Comparison of ENCODE assay signal across 9 cellular contexts in the genomic region with DNA sequence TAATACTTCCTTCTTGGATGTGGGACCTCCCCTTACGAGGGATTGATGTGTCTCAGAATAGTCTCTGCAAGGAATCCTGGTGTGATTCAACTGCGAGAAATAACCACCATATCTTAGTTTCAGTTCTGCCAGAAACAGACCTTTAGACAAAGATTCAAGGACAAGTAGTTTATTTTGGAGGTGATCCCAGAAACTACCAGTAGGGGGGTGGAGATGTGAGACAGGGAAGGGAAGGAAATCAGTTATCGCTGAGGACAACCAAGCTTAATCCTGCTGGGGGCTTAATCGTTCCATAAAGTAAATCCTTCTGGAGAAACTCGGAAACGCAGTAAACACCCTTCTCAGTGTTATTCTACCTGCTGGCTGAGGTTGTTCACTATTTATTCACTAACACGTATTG. TPM values are rescaled to one million over a fixed set of nuclear protein-coding genes. Genes with fewer than 3 reads are reported as not detected.
DNase-seq lines count a peak whose midpoint lies in the region; ATAC-seq and TF ChIP-seq lines count a peak whose summit lies in the region.
"Had no signal": no experiment of that assay in that cellular context is flagged by ENCODE, and none has a peak within 500 bp of the region (broad histone marks: within the 10 kb centered on the region; RNA-seq: fewer than 3 reads in every experiment).

No MANE protein-coding gene starts in this region.

- H3K9me3 ChIP-seq in liver (ENCODE audit: control insufficient read depth in 4 of 4, low read length in 3 of 4), result peaks cover 0 to 2% (median 1%) of the 10 kb centered on the region in 4 donors

- TF ChIP-seq CTCF in C4-2B (conservative IDR thresholded peaks at IDR 0.05) (peak; percentile 61), liver (IDR thresholded peaks at IDR 0.05; ENCODE audit: low read depth, low read length, missing input control) (peak; percentile 12)

- peaks cover 0 to 8% (median 5%) of the 10 kb centered on the region in 4 donors for H3K4me1 ChIP-seq in liver (ENCODE audit: control insufficient read depth in 4 of 4, insufficient read depth in 4 of 4, low read length in 3 of 4)

- peak in 1 of 2 donors; percentile 8 for TF ChIP-seq RAD21 in liver (IDR thresholded peaks at IDR 0.05)

- H3K27ac ChIP-seq in C4-2B (no peak overlapping the region), liver (ENCODE audit: low read depth in 1 of 2, low read length in 2 of 2) (no peak overlapping the region)

- H3K36me3 ChIP-seq in liver (ENCODE audit: control insufficient read depth in 4 of 4, insufficient read depth in 3 of 4, low read depth in 1 of 4, low read length in 3 of 4), result no peaks in the 10 kb centered on the region

- ATAC-seq in GM19035 (IDR thresholded peaks at IDR 0.05; ENCODE audit: unreplicated experiment), result no peak
- no peak for ATAC-seq in GM18511 (IDR thresholded peaks at IDR 0.05; ENCODE audit: unreplicated experiment)
- no peak for ATAC-seq in HG03045 (IDR thresholded peaks at IDR 0.05; ENCODE audit: unreplicated experiment)

- H3K27me3 ChIP-seq in liver (ENCODE audit: control insufficient read depth in 4 of 4, insufficient read depth in 4 of 4, low read length in 3 of 4), result no peaks in the 10 kb centered on the region

- 36% methylated on average over 7 of the region's 7 CpGs for WGBS in liver

- no peak overlapping the region for H3K4me3 ChIP-seq in liver (ENCODE audit: low read depth in 1 of 3, low read length in 3 of 3)

- H3K9ac ChIP-seq in liver (ENCODE audit: low read depth in 1 of 2, low read length in 2 of 2), result no peak overlapping the region

- peak; percentile 71 for DNase-seq in HT1080 (ENCODE audit: low read depth)
- peak; percentile 42 for DNase-seq in astrocyte of the hippocampus (ENCODE audit: low read depth, low spot score)
- DNase-seq in AML-193 (lab: John Stamatoyannopoulos, UW), result no peak
- DNase-seq: activated CD4-positive, alpha-beta T cell treated with anti-CD3 and anti-CD28 coated beads for 4 hours had no signal

TF ChIP-seq in liver, 16 proteins besides CTCF, POLR2A, EP300 and RAD21:
- TF ChIP-seq YY1 (IDR thresholded peaks at IDR 0.05) (no peak), RXRA (IDR thresholded peaks at IDR 0.05) (no peak), FOXA1 (IDR thresholded peaks at IDR 0.05) (no peak), JUND (IDR thresholded peaks at IDR 0.05) (no peak), FOXA2 (IDR thresholded peaks at IDR 0.05) (no peak), HNF4A (conservative IDR thresholded peaks at IDR 0.05) (no peak), GABPA (IDR thresholded peaks at IDR 0.05 in 1 of 2, conservative IDR thresholded peaks at IDR 0.05 in 1 of 2) (no peak), NR2F2 (IDR thresholded peaks at IDR 0.05) (no peak), TAF1 (conservative IDR thresholded peaks at IDR 0.05) (no peak), SP1 (IDR thresholded peaks at IDR 0.05) (no peak), EGR1 (IDR thresholded peaks at IDR 0.05; ENCODE audit: low read depth in 2 of 2) (no peak), HNF4G (IDR thresholded peaks at IDR 0.05) (no peak)
- TF ChIP-seq, protein P1, sequence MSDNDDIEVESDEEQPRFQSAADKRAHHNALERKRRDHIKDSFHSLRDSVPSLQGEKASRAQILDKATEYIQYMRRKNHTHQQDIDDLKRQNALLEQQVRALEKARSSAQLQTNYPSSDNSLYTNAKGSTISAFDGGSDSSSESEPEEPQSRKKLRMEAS (IDR thresholded peaks at IDR 0.05), result no peak
- TF ChIP-seq, protein P2, sequence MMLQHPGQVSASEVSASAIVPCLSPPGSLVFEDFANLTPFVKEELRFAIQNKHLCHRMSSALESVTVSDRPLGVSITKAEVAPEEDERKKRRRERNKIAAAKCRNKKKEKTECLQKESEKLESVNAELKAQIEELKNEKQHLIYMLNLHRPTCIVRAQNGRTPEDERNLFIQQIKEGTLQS (IDR thresholded peaks at IDR 0.05), result no peak
- TF ChIP-seq, protein P3, sequence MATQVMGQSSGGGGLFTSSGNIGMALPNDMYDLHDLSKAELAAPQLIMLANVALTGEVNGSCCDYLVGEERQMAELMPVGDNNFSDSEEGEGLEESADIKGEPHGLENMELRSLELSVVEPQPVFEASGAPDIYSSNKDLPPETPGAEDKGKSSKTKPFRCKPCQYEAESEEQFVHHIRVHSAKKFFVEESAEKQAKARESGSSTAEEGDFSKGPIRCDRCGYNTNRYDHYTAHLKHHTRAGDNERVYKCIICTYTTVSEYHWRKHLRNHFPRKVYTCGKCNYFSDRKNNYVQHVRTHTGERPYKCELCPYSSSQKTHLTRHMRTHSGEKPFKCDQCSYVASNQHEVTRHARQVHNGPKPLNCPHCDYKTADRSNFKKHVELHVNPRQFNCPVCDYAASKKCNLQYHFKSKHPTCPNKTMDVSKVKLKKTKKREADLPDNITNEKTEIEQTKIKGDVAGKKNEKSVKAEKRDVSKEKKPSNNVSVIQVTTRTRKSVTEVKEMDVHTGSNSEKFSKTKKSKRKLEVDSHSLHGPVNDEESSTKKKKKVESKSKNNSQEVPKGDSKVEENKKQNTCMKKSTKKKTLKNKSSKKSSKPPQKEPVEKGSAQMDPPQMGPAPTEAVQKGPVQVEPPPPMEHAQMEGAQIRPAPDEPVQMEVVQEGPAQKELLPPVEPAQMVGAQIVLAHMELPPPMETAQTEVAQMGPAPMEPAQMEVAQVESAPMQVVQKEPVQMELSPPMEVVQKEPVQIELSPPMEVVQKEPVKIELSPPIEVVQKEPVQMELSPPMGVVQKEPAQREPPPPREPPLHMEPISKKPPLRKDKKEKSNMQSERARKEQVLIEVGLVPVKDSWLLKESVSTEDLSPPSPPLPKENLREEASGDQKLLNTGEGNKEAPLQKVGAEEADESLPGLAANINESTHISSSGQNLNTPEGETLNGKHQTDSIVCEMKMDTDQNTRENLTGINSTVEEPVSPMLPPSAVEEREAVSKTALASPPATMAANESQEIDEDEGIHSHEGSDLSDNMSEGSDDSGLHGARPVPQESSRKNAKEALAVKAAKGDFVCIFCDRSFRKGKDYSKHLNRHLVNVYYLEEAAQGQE (IDR thresholded peaks at IDR 0.05), result no peak
- TF ChIP-seq, protein P4, sequence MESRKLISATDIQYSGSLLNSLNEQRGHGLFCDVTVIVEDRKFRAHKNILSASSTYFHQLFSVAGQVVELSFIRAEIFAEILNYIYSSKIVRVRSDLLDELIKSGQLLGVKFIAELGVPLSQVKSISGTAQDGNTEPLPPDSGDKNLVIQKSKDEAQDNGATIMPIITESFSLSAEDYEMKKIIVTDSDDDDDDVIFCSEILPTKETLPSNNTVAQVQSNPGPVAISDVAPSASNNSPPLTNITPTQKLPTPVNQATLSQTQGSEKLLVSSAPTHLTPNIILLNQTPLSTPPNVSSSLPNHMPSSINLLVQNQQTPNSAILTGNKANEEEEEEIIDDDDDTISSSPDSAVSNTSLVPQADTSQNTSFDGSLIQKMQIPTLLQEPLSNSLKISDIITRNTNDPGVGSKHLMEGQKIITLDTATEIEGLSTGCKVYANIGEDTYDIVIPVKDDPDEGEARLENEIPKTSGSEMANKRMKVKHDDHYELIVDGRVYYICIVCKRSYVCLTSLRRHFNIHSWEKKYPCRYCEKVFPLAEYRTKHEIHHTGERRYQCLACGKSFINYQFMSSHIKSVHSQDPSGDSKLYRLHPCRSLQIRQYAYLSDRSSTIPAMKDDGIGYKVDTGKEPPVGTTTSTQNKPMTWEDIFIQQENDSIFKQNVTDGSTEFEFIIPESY (IDR thresholded peaks at IDR 0.05), result no peak

RNA-seq across cellular contexts. Expression of a gene that starts 5.0 kb away (rescaled TPM):
- 4.6 and 5.9 TPM in 2 replicates for total RNA-seq in HT1080 (2014; rRNA removed; shearing (Covaris generic))
- 3.7 and 4.6 TPM in 2 replicates for polyA plus RNA-seq in HT1080 (2015; cell fraction: cytosol; rRNA removed)
- 3.5 and 3.8 TPM in 2 replicates for polyA plus RNA-seq in HT1080 (2015; cell fraction: nucleus; rRNA removed)
- total RNA-seq in liver, result 1 to 10 TPM; 3.0 to 6.5 TPM
- polyA plus RNA-seq in liver, result 1 to 10 TPM; 1.9 to 3.5 TPM

RNA-seq across cellular contexts. Expression of a gene that starts 18.8 kb away (rescaled TPM):
- total RNA-seq in HT1080 (2014; rRNA removed; shearing (Covaris generic)), result 2.2 and 4.4 TPM in 2 replicates
- polyA plus RNA-seq in HT1080 (2015; cell fraction: cytosol; rRNA removed), result 3.5 and 5.1 TPM in 2 replicates
- 4.5 and 12.0 TPM in 2 replicates for polyA plus RNA-seq in HT1080 (2015; cell fraction: nucleus; rRNA removed)
- total RNA-seq in liver, result 100 to 1,000 TPM in 1 of 2 donors, 10 to 100 TPM in 1; 47.7 to 126 TPM
- 100 to 1,000 TPM in 1 of 2 donors, 10 to 100 TPM in 1; 83.4 to 123 TPM for polyA plus RNA-seq in liver

Comparison
In these comparisons a context has a peak if more than half of its experiments do, and no peak if none do; other contexts are left out.
1. DNase-seq: peak in HT1080 (single experiment) and astrocyte of the hippocampus (single experiment); none in AML-193 (0 of 2).